Comparison of ENCODE assay signal across 8 cellular contexts in genomic region chr13:51453308-51453958, GRCh38. TPM values are rescaled to one million over a fixed set of nuclear protein-coding genes. Genes with fewer than 3 reads are reported as not detected.
DNase-seq lines count a peak whose midpoint lies in the region; ATAC-seq and TF ChIP-seq lines count a peak whose summit lies in the region.

No MANE protein-coding gene starts in this region.

- H3K4me2 ChIP-seq in PC-3 (ENCODE audit: low read length), result peak overlapping the region; percentile 91

- peaks cover 23% of the 10 kb centered on the region for H3K4me1 ChIP-seq in PC-3 (ENCODE audit: insufficient read depth, low read length)
- peaks cover 27 to 28% of the 10 kb centered on the region in 2 donors for H3K4me1 ChIP-seq in thoracic aorta (ENCODE audit: control insufficient read depth in 1 of 2, low read depth in 2 of 2)

- peak; percentile 59 for ATAC-seq in GM19324 (IDR thresholded peaks at IDR 0.05; ENCODE audit: low FRiP score, unreplicated experiment)
- peak; percentile 45 for ATAC-seq in HG03439 (IDR thresholded peaks at IDR 0.05; ENCODE audit: unreplicated experiment)
- ATAC-seq in PC-3, result peak; percentile 61
- peak; percentile 45 for ATAC-seq in thoracic aorta (ENCODE audit: insufficient number of reproducible peaks, low FRiP score, low read depth)

- no peaks in the 10 kb centered on the region for H3F3A ChIP-seq in PC-3 (ENCODE audit: low read length, unreplicated experiment)

- intact Hi-C loops in CD14-positive monocyte (cut with micrococcal nuclease), result loop anchor here (1.0 to 10.0 kb wide), 6 partner anchors 131 to 559 kb away; partner anchors contain the start of genes DHRS12 (in 2 of the 2), ALG11 (in 1 of the 2), ATP7B (in 1 of the 2) and WDFY2 (in 1 of the 2)
- intact Hi-C loops in PC-3 (cut with micrococcal nuclease), result loop anchor here (1.0 to 5.0 kb wide), 3 partner anchors 69 to 184 kb away; partner anchors contain the start of gene WDFY2

- peak; percentile 76 for DNase-seq in CD14-positive monocyte (ENCODE audit: low spot score)
- no peak for DNase-seq in PC-3
- DNase-seq in activated T-helper 9 cell treated with anti-CD3 and anti-CD28 coated beads, Interleukin-2, amount 50 U/mL, for 16 hours (ENCODE audit: low read depth), result peak; percentile 74
- DNase-seq in foreskin melanocyte, result peak; percentile 69
- DNase-seq in osteocyte (ENCODE audit: extremely low spot score, unreplicated experiment), result no peak
- peak; percentile 47 for DNase-seq in thoracic aorta (ENCODE audit: low spot score)

- peak overlapping the region; percentile 96 to 99 (median 98) for H3K27ac Mint-ChIP-seq in CD14-positive monocyte
- peak overlapping the region; percentile 98 for H3K27ac Mint-ChIP-seq in osteocyte (ENCODE audit: unreplicated experiment)

- H3K36me3 Mint-ChIP-seq in CD14-positive monocyte (peaks cover 22 to 33% of the 10 kb centered on the region in 2 donors), osteocyte (ENCODE audit: unreplicated experiment) (peaks cover 20% of the 10 kb centered on the region)

- POLR2A ChIA-PET in PC-3 (lab: Charles Lee; ENCODE audit: unreplicated experiment), result interaction anchor here (0.5 to 1.9 kb wide), 30 partner anchors 11 to 1242 kb away, joined by 3 to 11 read pairs (median 4); no protein-coding TSS in a partner anchor

- peak overlapping the region; percentile 76 for H2AFZ ChIP-seq in PC-3 (ENCODE audit: low read length)

- H3K9me3 ChIP-seq in PC-3 (ENCODE audit: low read length) (no peaks in the 10 kb centered on the region), thoracic aorta (no peaks in the 10 kb centered on the region)

- TF ChIP-seq CTCF in CD14-positive monocyte (IDR thresholded peaks at IDR 0.05) (no peak), PC-3 (conservative IDR thresholded peaks at IDR 0.05; ENCODE audit: low read depth, low read length) (no peak), osteocyte (IDR thresholded peaks at IDR 0.05) (no peak), thoracic aorta (IDR thresholded peaks at IDR 0.05) (no peak)

- no peaks in the 10 kb centered on the region for H3K27me3 Mint-ChIP-seq in CD14-positive monocyte (ENCODE audit: low read depth in 3 of 3)
- no peaks in the 10 kb centered on the region for H3K27me3 Mint-ChIP-seq in osteocyte (ENCODE audit: unreplicated experiment)

- H3K36me3 ChIP-seq in PC-3 (ENCODE audit: low read depth, low read length) (peaks cover 21% of the 10 kb centered on the region; the same call in 1 of the 2 replicates), thoracic aorta (no peaks in the 10 kb centered on the region)

- H3K27ac ChIP-seq in PC-3 (ENCODE audit: low read length), result peak overlapping the region; percentile 81
- peak overlapping the region; percentile 91 to 95 for H3K27ac ChIP-seq in thoracic aorta

- CTCF ChIA-PET in PC-3 (lab: Charles Lee), result interaction anchor here (0.8 to 1.0 kb wide), 2 partner anchors 328 to 345 kb away, joined by 3 to 7 read pairs; no protein-coding TSS in a partner anchor

- H3K4me3 Mint-ChIP-seq in CD14-positive monocyte (peak overlapping the region; percentile 86 to 94), osteocyte (ENCODE audit: unreplicated experiment) (peak overlapping the region; percentile 90)

- H3K79me2 ChIP-seq in PC-3 (ENCODE audit: low read length), result peaks cover 43% of the 10 kb centered on the region

- H4K20me1 ChIP-seq in PC-3 (ENCODE audit: low read length), result no peaks in the 10 kb centered on the region

- H3K4me3 ChIP-seq in PC-3 (ENCODE audit: low read length), result peak overlapping the region; percentile 81
- H3K4me3 ChIP-seq in thoracic aorta, result peak overlapping the region; percentile 76

- peak overlapping the region; percentile 86 for H3K9ac ChIP-seq in PC-3 (ENCODE audit: low read length)

- peaks cover 48% of the 10 kb centered on the region for H3K4me1 Mint-ChIP-seq in CD14-positive monocyte
- peaks cover 35% of the 10 kb centered on the region for H3K4me1 Mint-ChIP-seq in osteocyte (ENCODE audit: unreplicated experiment)

- no TSS peak for BruUV-seq in PC-3 (replicated peaks; lab: Mats Ljungman, UMichigan)

- no peaks in the 10 kb centered on the region for H3K9me2 ChIP-seq in PC-3 (replicated peaks; ENCODE audit: low read length)

- H3K9me3 Mint-ChIP-seq in CD14-positive monocyte (peaks cover 0 to 7% (median 3%) of the 10 kb centered on the region in 7 donors), osteocyte (ENCODE audit: unreplicated experiment) (no peaks in the 10 kb centered on the region)

- H3K27me3 ChIP-seq in PC-3 (ENCODE audit: low read length) (no peaks in the 10 kb centered on the region), thoracic aorta (replicated peaks; ENCODE audit: insufficient read depth) (no peaks in the 10 kb centered on the region)

RNA-seq across cellular contexts. Expression of gene INTS6, which starts 0.6 kb away (rescaled TPM):
- 10 to 100 TPM; 10.8 to 11.6 TPM for polyA plus RNA-seq in CD14-positive monocyte
- total RNA-seq in PC-3 (2014; rRNA removed) (19.9 and 26.6 TPM in 2 replicates), osteocyte (36.4 and 39.4 TPM in 2 replicates), thoracic aorta (10 to 100 TPM; 20.7 to 34.8 TPM)

Comparison
In these comparisons a context has a peak if more than half of its experiments do, and no peak if none do; other contexts are left out.
1. DNase-seq: peak in CD14-positive monocyte (single experiment), activated T-helper 9 cell treated with anti-CD3 and anti-CD28 coated beads, Interleukin-2, amount 50 U/mL, for 16 hours (single experiment), foreskin melanocyte (single experiment) and thoracic aorta (single experiment); none in PC-3 (single experiment) and osteocyte (single experiment).
2. Peak in every context shown above with its lines, with median percentiles within 50 percentile points of each other: ATAC-seq.